20 cellular contexts compared by ENCODE assay signal in the genomic region with DNA sequence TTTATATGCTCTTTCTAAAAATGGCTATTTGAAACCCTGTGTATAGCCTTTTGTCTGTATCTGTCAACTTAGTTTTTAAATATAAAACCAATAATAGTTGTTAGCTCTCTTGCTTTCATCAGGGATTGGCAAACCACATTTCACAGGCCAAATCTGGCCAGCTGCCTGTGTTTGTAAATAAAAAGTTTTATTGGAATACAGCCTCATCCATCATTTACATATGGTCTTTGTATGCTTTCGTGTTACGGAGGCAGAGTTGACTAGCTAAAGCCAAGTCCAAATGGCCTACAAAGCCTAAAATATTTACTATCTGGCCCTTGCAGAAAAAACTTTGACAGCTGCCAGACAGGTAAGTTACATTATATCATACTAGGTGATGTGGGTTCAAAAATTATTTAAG.
A peak's percentile ranks its signal among the peaks of the same experiment; 100 is the strongest.
DNase-seq lines count a peak whose midpoint lies in the region; ATAC-seq, FAIRE-seq and TF ChIP-seq lines count a peak whose summit lies in the region.
"Had no signal": no experiment of that assay in that cellular context is flagged by ENCODE, and none has a peak within 500 bp of the region (broad histone marks: within the 10 kb centered on the region; RNA-seq: fewer than 3 reads in every experiment).

No MANE protein-coding gene starts in this region.

- POLR2A ChIA-PET in A549 (lab: Yijun Ruan, JAX) (no interaction called here), RWPE1 (lab: Yijun Ruan, JAX; ENCODE audit: low non-redundant PET) (no interaction called here)

- intact Hi-C loops in right lobe of liver (cut with DNase I) = no loop called here

- TF ChIP-seq EP300 in A549 (IDR thresholded peaks at IDR 0.05) = no peak

- CTCF ChIA-PET in A549 (lab: Yijun Ruan, JAX) (no interaction called here), RWPE1 (lab: Yijun Ruan, JAX) (no interaction called here)

- peak; percentile 28 for FAIRE-seq in A549 (lab: Jason Lieb, UNC)
- FAIRE-seq: GM12878, H1 had no signal

- no peaks in the 10 kb centered on the region for H3K36me3 ChIP-seq in right lobe of liver
- H3K36me3 ChIP-seq: BE2C, HAP-1 had no signal

- TF ChIP-seq RAD21 in A549 (conservative IDR thresholded peaks at IDR 0.05 in 1 of 2, IDR thresholded peaks at IDR 0.05 in 1 of 2) = no peak

- ATAC-seq in A549 = no peak
- ATAC-seq in right lobe of liver = peak; percentile 74 to 91 (median 83)
- no peak for ATAC-seq in GM19324 (IDR thresholded peaks at IDR 0.05; ENCODE audit: low FRiP score, unreplicated experiment)
- ATAC-seq: GM12878 had no signal

- WGBS in A549 (ENCODE audit: missing lambda C conversion rate) = 96% methylated on average over 2 of the region's 2 CpGs
- WGBS in right lobe of liver (ENCODE audit: insufficient coverage, low coverage, low lambda C conversion rate, missing lambda C conversion rate) = 46% methylated on average over 2 of the region's 2 CpGs

- H3K9me3 ChIP-seq in A549 = no peaks in the 10 kb centered on the region
- no peaks in the 10 kb centered on the region for H3K9me3 ChIP-seq in right lobe of liver
- H3K9me3 ChIP-seq: BE2C, HAP-1 had no signal

- H3K27ac ChIP-seq in A549 (no peak overlapping the region), right lobe of liver (peak overlapping the region in 1 of 3 donors; percentile 16), RWPE1 (no peak overlapping the region)

- no peak overlapping the region for H3K4me2 ChIP-seq in A549

- no peaks in the 10 kb centered on the region for H3K27me3 ChIP-seq in right lobe of liver
- H3K27me3 ChIP-seq: BE2C had no signal

- no peak for DNase-seq in A549 (ENCODE audit: low read depth in 1 of 2, low spot score in 1 of 2)
- DNase-seq in LNCaP clone FGC (ENCODE audit: low read depth) = peak; percentile 83
- peak; percentile 50 for DNase-seq in fibroblast of peridontal ligament (ENCODE audit: extremely low read depth)
- DNase-seq in right lobe of liver = peak; percentile 41 to 64 (median 54)
- no peak for DNase-seq in activated CD4-positive, alpha-beta T cell treated with anti-CD3 and anti-CD28 coated beads, Interleukin-2, amount 50 U/mL, for 4 hours
- no peak for DNase-seq in RWPE1 (ENCODE audit: low spot score)
- DNase-seq: ACHN; BE2C; C1 segment of cervical spinal cord; CD4-positive, CD25-positive, alpha-beta regulatory T cell; CD8-positive, alpha-beta memory T cell; COR-L47; DMS 273 treated with DMSO at 0.1 percent for 48 hours; DMS53; DND-41; EL had no signal

- TF ChIP-seq CTCF in A549 (IDR thresholded peaks at IDR 0.05) = no peak
- no peak for TF ChIP-seq CTCF in LNCaP clone FGC (IDR thresholded peaks at IDR 0.05; ENCODE audit: control insufficient read depth, extremely low read depth, insufficient read depth)
- no peak for TF ChIP-seq CTCF in right lobe of liver (IDR thresholded peaks at IDR 0.05)
- no peak for TF ChIP-seq CTCF in RWPE1 (conservative IDR thresholded peaks at IDR 0.05; ENCODE audit: low read depth)

- peaks cover 40% of the 10 kb centered on the region for H3K4me1 ChIP-seq in A549
- H3K4me1 ChIP-seq in right lobe of liver = peaks cover 0 to 20% (median 9%) of the 10 kb centered on the region in 4 donors
- H3K4me1 ChIP-seq: BE2C, HAP-1 had no signal

- no peak for TF ChIP-seq POLR2A in A549 (IDR thresholded peaks at IDR 0.05; ENCODE audit: low read length)
- no peak for TF ChIP-seq POLR2A in right lobe of liver (IDR thresholded peaks at IDR 0.05)

- H3K4me3 ChIP-seq in A549 (no peak overlapping the region), LNCaP clone FGC (ENCODE audit: low read depth, low read length) (no peak overlapping the region), right lobe of liver (no peak overlapping the region)
- H3K4me3 ChIP-seq: GM12878, HAP-1 had no signal

TF ChIP-seq in A549, 52 proteins besides CTCF, POLR2A, EP300 and RAD21:
- TF ChIP-seq ESRRA (IDR thresholded peaks at IDR 0.05; ENCODE audit: borderline replicate concordance, low read length) (no peak), RFX5 (IDR thresholded peaks at IDR 0.05) (no peak), BHLHE40 (IDR thresholded peaks at IDR 0.05; ENCODE audit: low read depth, low read length) (no peak)
- TF ChIP-seq, protein P1, sequence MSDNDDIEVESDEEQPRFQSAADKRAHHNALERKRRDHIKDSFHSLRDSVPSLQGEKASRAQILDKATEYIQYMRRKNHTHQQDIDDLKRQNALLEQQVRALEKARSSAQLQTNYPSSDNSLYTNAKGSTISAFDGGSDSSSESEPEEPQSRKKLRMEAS (IDR thresholded peaks at IDR 0.05) = no peak
- TF ChIP-seq, protein P2, sequence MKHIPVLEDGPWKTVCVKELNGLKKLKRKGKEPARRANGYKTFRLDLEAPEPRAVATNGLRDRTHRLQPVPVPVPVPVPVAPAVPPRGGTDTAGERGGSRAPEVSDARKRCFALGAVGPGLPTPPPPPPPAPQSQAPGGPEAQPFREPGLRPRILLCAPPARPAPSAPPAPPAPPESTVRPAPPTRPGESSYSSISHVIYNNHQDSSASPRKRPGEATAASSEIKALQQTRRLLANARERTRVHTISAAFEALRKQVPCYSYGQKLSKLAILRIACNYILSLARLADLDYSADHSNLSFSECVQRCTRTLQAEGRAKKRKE (CRISPR knock-in tag; IDR thresholded peaks at IDR 0.05; ENCODE audit: low read depth) = no peak
- TF ChIP-seq, protein P3, sequence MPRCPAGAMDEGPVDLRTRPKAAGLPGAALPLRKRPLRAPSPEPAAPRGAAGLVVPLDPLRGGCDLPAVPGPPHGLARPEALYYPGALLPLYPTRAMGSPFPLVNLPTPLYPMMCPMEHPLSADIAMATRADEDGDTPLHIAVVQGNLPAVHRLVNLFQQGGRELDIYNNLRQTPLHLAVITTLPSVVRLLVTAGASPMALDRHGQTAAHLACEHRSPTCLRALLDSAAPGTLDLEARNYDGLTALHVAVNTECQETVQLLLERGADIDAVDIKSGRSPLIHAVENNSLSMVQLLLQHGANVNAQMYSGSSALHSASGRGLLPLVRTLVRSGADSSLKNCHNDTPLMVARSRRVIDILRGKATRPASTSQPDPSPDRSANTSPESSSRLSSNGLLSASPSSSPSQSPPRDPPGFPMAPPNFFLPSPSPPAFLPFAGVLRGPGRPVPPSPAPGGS (IDR thresholded peaks at IDR 0.05) = no peak
- TF ChIP-seq, protein P4, sequence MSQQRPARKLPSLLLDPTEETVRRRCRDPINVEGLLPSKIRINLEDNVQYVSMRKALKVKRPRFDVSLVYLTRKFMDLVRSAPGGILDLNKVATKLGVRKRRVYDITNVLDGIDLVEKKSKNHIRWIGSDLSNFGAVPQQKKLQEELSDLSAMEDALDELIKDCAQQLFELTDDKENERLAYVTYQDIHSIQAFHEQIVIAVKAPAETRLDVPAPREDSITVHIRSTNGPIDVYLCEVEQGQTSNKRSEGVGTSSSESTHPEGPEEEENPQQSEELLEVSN (IDR thresholded peaks at IDR 0.05; ENCODE audit: borderline replicate concordance, low read depth) = no peak

Comparison
In these comparisons a context has a peak if more than half of its experiments do, and no peak if none do; other contexts are left out.
1. ATAC-seq: peak in right lobe of liver (4 of 4); none in A549 (0 of 2) and GM19324 (single experiment).
2. DNase-seq: peak in LNCaP clone FGC (single experiment), fibroblast of peridontal ligament (single experiment) and right lobe of liver (3 of 3); none in A549 (0 of 2), activated CD4-positive, alpha-beta T cell treated with anti-CD3 and anti-CD28 coated beads, Interleukin-2, amount 50 U/mL, for 4 hours (0 of 2) and RWPE1 (single experiment).